ENCODE assay signal across 1 cellular context in the genomic region with DNA sequence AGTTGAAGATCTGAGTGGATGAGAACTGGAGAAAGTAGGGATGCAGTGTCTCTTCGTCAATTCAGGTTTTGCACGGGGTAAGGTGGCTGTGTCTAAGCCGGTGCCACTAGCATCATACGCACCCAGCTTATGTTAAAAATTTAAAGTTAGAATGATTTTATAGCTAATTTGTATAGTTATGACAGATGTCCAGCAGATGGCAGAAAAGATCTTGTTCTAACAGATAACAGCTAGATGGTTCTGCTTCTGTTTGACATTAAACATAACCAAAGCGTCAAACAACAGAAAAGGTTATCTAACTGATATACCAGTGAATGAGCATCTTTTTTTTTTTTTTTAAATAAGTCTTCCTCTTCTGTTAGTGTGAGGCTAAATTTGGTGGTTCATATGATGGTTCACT.
TF ChIP-seq lines count a peak whose summit lies in the region.

No MANE protein-coding gene starts in this region.

TF ChIP-seq in K562, 482 proteins besides CTCF, POLR2A, EP300 and RAD21 (continues in another document):
- TF ChIP-seq, protein P1, sequence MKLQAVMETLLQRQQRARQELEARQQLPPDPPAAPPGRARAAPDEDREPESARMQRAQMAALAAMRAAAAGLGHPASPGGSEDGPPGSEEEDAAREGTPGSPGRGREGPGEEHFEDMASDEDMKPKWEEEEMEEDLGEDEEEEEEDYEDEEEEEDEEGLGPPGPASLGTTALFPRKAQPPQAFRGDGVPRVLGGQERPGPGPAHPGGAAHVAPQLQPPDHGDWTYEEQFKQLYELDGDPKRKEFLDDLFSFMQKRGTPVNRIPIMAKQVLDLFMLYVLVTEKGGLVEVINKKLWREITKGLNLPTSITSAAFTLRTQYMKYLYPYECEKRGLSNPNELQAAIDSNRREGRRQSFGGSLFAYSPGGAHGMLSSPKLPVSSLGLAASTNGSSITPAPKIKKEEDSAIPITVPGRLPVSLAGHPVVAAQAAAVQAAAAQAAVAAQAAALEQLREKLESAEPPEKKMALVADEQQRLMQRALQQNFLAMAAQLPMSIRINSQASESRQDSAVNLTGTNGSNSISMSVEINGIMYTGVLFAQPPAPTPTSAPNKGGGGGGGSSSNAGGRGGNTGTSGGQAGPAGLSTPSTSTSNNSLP (IDR thresholded peaks at IDR 0.05; ENCODE audit: borderline replicate concordance, low read depth, low read length): 0 out of 2 replicates have a peak, but pooled peaks have one; percentile 14
- TF ChIP-seq BRF1 (IDR thresholded peaks at IDR 0.05; ENCODE audit: borderline replicate concordance, extremely low read depth, insufficient read length): no peak
- TF ChIP-seq, protein P2, sequence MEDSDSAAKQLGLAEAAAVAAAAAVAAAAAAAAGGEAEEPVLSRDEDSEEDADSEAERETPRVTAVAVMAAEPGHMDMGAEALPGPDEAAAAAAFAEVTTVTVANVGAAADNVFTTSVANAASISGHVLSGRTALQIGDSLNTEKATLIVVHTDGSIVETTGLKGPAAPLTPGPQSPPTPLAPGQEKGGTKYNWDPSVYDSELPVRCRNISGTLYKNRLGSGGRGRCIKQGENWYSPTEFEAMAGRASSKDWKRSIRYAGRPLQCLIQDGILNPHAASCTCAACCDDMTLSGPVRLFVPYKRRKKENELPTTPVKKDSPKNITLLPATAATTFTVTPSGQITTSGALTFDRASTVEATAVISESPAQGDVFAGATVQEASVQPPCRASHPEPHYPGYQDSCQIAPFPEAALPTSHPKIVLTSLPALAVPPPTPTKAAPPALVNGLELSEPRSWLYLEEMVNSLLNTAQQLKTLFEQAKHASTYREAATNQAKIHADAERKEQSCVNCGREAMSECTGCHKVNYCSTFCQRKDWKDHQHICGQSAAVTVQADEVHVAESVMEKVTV (CRISPR knock-in tag; IDR thresholded peaks at IDR 0.05): peak; percentile 63
- TF ChIP-seq, protein P3, sequence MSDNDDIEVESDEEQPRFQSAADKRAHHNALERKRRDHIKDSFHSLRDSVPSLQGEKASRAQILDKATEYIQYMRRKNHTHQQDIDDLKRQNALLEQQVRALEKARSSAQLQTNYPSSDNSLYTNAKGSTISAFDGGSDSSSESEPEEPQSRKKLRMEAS (CRISPR knock-in tag; IDR thresholded peaks at IDR 0.05): no peak
- TF ChIP-seq, protein P4, sequence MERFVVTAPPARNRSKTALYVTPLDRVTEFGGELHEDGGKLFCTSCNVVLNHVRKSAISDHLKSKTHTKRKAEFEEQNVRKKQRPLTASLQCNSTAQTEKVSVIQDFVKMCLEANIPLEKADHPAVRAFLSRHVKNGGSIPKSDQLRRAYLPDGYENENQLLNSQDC (CRISPR knock-in tag; IDR thresholded peaks at IDR 0.05): no peak
- TF ChIP-seq FOXJ2 (tag; IDR thresholded peaks at IDR 0.05): no peak
- no peak for TF ChIP-seq DIDO1 (tag; IDR thresholded peaks at IDR 0.05; ENCODE audit: low read depth)
- TF ChIP-seq SIN3A (IDR thresholded peaks at IDR 0.05; ENCODE audit: borderline replicate concordance in 2 of 2, control insufficient read depth in 1 of 2, low read depth in 2 of 2, low read length in 2 of 2): no peak
- no peak for TF ChIP-seq CBX2 (IDR thresholded peaks at IDR 0.05; ENCODE audit: insufficient read depth, low read length, poor library complexity, severe bottlenecking)
- no peak for TF ChIP-seq BHLHE40 (IDR thresholded peaks at IDR 0.05; ENCODE audit: low read length)
- TF ChIP-seq, protein P5, sequence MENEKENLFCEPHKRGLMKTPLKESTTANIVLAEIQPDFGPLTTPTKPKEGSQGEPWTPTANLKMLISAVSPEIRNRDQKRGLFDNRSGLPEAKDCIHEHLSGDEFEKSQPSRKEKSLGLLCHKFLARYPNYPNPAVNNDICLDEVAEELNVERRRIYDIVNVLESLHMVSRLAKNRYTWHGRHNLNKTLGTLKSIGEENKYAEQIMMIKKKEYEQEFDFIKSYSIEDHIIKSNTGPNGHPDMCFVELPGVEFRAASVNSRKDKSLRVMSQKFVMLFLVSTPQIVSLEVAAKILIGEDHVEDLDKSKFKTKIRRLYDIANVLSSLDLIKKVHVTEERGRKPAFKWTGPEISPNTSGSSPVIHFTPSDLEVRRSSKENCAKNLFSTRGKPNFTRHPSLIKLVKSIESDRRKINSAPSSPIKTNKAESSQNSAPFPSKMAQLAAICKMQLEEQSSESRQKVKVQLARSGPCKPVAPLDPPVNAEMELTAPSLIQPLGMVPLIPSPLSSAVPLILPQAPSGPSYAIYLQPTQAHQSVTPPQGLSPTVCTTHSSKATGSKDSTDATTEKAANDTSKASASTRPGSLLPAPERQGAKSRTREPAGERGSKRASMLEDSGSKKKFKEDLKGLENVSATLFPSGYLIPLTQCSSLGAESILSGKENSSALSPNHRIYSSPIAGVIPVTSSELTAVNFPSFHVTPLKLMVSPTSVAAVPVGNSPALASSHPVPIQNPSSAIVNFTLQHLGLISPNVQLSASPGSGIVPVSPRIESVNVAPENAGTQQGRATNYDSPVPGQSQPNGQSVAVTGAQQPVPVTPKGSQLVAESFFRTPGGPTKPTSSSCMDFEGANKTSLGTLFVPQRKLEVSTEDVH (IDR thresholded peaks at IDR 0.05; ENCODE audit: low read depth, partially characterized antibody): no peak
- TF ChIP-seq THRAP3 (IDR thresholded peaks at IDR 0.05; ENCODE audit: borderline replicate concordance): no peak
- TF ChIP-seq, protein P6, sequence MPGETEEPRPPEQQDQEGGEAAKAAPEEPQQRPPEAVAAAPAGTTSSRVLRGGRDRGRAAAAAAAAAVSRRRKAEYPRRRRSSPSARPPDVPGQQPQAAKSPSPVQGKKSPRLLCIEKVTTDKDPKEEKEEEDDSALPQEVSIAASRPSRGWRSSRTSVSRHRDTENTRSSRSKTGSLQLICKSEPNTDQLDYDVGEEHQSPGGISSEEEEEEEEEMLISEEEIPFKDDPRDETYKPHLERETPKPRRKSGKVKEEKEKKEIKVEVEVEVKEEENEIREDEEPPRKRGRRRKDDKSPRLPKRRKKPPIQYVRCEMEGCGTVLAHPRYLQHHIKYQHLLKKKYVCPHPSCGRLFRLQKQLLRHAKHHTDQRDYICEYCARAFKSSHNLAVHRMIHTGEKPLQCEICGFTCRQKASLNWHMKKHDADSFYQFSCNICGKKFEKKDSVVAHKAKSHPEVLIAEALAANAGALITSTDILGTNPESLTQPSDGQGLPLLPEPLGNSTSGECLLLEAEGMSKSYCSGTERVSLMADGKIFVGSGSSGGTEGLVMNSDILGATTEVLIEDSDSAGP (CRISPR knock-in tag; IDR thresholded peaks at IDR 0.05): no peak
- no peak for TF ChIP-seq RBM34 (IDR thresholded peaks at IDR 0.05; ENCODE audit: borderline replicate concordance, insufficient read depth, low read length)
- no peak for TF ChIP-seq MTA3 (IDR thresholded peaks at IDR 0.05; ENCODE audit: borderline replicate concordance)
- TF ChIP-seq, protein P7, sequence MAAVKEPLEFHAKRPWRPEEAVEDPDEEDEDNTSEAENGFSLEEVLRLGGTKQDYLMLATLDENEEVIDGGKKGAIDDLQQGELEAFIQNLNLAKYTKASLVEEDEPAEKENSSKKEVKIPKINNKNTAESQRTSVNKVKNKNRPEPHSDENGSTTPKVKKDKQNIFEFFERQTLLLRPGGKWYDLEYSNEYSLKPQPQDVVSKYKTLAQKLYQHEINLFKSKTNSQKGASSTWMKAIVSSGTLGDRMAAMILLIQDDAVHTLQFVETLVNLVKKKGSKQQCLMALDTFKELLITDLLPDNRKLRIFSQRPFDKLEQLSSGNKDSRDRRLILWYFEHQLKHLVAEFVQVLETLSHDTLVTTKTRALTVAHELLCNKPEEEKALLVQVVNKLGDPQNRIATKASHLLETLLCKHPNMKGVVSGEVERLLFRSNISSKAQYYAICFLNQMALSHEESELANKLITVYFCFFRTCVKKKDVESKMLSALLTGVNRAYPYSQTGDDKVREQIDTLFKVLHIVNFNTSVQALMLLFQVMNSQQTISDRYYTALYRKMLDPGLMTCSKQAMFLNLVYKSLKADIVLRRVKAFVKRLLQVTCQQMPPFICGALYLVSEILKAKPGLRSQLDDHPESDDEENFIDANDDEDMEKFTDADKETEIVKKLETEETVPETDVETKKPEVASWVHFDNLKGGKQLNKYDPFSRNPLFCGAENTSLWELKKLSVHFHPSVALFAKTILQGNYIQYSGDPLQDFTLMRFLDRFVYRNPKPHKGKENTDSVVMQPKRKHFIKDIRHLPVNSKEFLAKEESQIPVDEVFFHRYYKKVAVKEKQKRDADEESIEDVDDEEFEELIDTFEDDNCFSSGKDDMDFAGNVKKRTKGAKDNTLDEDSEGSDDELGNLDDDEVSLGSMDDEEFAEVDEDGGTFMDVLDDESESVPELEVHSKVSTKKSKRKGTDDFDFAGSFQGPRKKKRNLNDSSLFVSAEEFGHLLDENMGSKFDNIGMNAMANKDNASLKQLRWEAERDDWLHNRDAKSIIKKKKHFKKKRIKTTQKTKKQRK (IDR thresholded peaks at IDR 0.05; ENCODE audit: borderline replicate concordance, low read depth, low read length): no peak
- TF ChIP-seq ZNF184 (CRISPR knock-in tag; IDR thresholded peaks at IDR 0.05): no peak
- TF ChIP-seq ZZZ3 (IDR thresholded peaks at IDR 0.05): no peak
- no peak for TF ChIP-seq FOXP1 (CRISPR knock-in tag; IDR thresholded peaks at IDR 0.05)
- TF ChIP-seq, protein P8, sequence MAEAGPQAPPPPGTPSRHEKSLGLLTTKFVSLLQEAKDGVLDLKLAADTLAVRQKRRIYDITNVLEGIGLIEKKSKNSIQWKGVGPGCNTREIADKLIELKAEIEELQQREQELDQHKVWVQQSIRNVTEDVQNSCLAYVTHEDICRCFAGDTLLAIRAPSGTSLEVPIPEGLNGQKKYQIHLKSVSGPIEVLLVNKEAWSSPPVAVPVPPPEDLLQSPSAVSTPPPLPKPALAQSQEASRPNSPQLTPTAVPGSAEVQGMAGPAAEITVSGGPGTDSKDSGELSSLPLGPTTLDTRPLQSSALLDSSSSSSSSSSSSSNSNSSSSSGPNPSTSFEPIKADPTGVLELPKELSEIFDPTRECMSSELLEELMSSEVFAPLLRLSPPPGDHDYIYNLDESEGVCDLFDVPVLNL (CRISPR knock-in tag; IDR thresholded peaks at IDR 0.05; ENCODE audit: low read depth): no peak
- TF ChIP-seq, protein P9, sequence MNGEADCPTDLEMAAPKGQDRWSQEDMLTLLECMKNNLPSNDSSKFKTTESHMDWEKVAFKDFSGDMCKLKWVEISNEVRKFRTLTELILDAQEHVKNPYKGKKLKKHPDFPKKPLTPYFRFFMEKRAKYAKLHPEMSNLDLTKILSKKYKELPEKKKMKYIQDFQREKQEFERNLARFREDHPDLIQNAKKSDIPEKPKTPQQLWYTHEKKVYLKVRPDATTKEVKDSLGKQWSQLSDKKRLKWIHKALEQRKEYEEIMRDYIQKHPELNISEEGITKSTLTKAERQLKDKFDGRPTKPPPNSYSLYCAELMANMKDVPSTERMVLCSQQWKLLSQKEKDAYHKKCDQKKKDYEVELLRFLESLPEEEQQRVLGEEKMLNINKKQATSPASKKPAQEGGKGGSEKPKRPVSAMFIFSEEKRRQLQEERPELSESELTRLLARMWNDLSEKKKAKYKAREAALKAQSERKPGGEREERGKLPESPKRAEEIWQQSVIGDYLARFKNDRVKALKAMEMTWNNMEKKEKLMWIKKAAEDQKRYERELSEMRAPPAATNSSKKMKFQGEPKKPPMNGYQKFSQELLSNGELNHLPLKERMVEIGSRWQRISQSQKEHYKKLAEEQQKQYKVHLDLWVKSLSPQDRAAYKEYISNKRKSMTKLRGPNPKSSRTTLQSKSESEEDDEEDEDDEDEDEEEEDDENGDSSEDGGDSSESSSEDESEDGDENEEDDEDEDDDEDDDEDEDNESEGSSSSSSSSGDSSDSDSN (IDR thresholded peaks at IDR 0.05; ENCODE audit: borderline replicate concordance in 1 of 2, low read depth in 2 of 2, low read length in 2 of 2): no peak
- no peak for TF ChIP-seq HSF4 (CRISPR knock-in tag; IDR thresholded peaks at IDR 0.05; ENCODE audit: borderline replicate concordance)
- TF ChIP-seq, protein P10, sequence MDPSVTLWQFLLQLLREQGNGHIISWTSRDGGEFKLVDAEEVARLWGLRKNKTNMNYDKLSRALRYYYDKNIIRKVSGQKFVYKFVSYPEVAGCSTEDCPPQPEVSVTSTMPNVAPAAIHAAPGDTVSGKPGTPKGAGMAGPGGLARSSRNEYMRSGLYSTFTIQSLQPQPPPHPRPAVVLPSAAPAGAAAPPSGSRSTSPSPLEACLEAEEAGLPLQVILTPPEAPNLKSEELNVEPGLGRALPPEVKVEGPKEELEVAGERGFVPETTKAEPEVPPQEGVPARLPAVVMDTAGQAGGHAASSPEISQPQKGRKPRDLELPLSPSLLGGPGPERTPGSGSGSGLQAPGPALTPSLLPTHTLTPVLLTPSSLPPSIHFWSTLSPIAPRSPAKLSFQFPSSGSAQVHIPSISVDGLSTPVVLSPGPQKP (CRISPR knock-in tag; IDR thresholded peaks at IDR 0.05): no peak
- TF ChIP-seq ARID2 (IDR thresholded peaks at IDR 0.05): 0 out of 2 replicates have a peak, but pooled peaks have one; percentile 33
- no peak for TF ChIP-seq CEBPG (CRISPR knock-in tag; IDR thresholded peaks at IDR 0.05)
- TF ChIP-seq CEBPG (tag; conservative IDR thresholded peaks at IDR 0.05 in 1 of 2, IDR thresholded peaks at IDR 0.05 in 1 of 2): no peak
- TF ChIP-seq, protein P11, sequence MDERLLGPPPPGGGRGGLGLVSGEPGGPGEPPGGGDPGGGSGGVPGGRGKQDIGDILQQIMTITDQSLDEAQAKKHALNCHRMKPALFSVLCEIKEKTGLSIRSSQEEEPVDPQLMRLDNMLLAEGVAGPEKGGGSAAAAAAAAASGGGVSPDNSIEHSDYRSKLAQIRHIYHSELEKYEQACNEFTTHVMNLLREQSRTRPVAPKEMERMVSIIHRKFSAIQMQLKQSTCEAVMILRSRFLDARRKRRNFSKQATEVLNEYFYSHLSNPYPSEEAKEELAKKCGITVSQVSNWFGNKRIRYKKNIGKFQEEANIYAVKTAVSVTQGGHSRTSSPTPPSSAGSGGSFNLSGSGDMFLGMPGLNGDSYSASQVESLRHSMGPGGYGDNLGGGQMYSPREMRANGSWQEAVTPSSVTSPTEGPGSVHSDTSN (CRISPR knock-in tag; IDR thresholded peaks at IDR 0.05; ENCODE audit: low read depth): no peak
- TF ChIP-seq, protein P11 (tag; conservative IDR thresholded peaks at IDR 0.05; ENCODE audit: low read depth): 0 out of 2 replicates have a peak, but pooled peaks have one; percentile 11
- no peak for TF ChIP-seq ETV5 (CRISPR knock-in tag; IDR thresholded peaks at IDR 0.05; ENCODE audit: low read depth)
- no peak for TF ChIP-seq SOX6 (IDR thresholded peaks at IDR 0.05)
